In genomic region chrX:119516157-119516702, GRCh38 we compare ENCODE assay signal across 1 cellular context.
TF ChIP-seq lines count a peak whose summit lies in the region.

No MANE protein-coding gene starts in this region.

TF ChIP-seq in H1, 55 proteins besides CTCF, POLR2A, EP300 and RAD21 (continued from another document):
- TF ChIP-seq NANOG (IDR thresholded peaks at IDR 0.05; ENCODE audit: insufficient read depth, low read depth, low read length, poor library complexity, severe bottlenecking): no peak
- TF ChIP-seq, protein P1, sequence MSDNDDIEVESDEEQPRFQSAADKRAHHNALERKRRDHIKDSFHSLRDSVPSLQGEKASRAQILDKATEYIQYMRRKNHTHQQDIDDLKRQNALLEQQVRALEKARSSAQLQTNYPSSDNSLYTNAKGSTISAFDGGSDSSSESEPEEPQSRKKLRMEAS (IDR thresholded peaks at IDR 0.05): no peak
